Comparison of ENCODE assay signal across 14 cellular contexts in genomic region chr7:23713285-23714235, GRCh38. TPM values are rescaled to one million over a fixed set of nuclear protein-coding genes. Genes with fewer than 3 reads are reported as not detected.
DNase-seq lines count a peak whose midpoint lies in the region; ATAC-seq, FAIRE-seq and TF ChIP-seq lines count a peak whose summit lies in the region.
"Had no signal": no experiment of that assay in that cellular context is flagged by ENCODE, and none has a peak within 500 bp of the region (broad histone marks: within the 10 kb centered on the region; RNA-seq: fewer than 3 reads in every experiment).

No MANE protein-coding gene starts in this region.

- POLR2A ChIA-PET in A673 (lab: Charles Lee; ENCODE audit: low non-redundant PET), result no interaction called here

- no peak for TF ChIP-seq CTCF in A673 (conservative IDR thresholded peaks at IDR 0.05; ENCODE audit: low read depth, low read length)
- TF ChIP-seq CTCF in HFFc6 (IDR thresholded peaks at IDR 0.05), result no peak
- no peak for TF ChIP-seq CTCF in ascending aorta (IDR thresholded peaks at IDR 0.05)

- CTCF ChIA-PET in A673 (lab: Charles Lee), result interaction anchor here (1.7 kb wide), 1 partner anchor 167 kb away, joined by 6 read pairs; no protein-coding TSS in a partner anchor

- no peak overlapping the region for H3K27ac ChIP-seq in A673 (ENCODE audit: low read depth, low read length, poor library complexity, severe bottlenecking)
- no peak overlapping the region for H3K27ac ChIP-seq in ascending aorta

- no peak overlapping the region for H3K27ac Mint-ChIP-seq in HFFc6
- H3K27ac Mint-ChIP-seq: activated CD4-positive, alpha-beta T cell treated with anti-CD3 and anti-CD28 coated beads for 36 hours; activated naive CD4-positive, alpha-beta T cell treated with anti-CD3 and anti-CD28 coated beads, Interleukin-2, amount 10 ng/mL, durations not matched to agents 7 days and 5 days; IgD-negative memory B cell had no signal

- no peaks in the 10 kb centered on the region for H3K36me3 Mint-ChIP-seq in HFFc6 (ENCODE audit: low read depth)
- H3K36me3 Mint-ChIP-seq: activated naive CD4-positive, alpha-beta T cell treated with anti-CD3 and anti-CD28 coated beads, Interleukin-2, amount 10 ng/mL, durations not matched to agents 7 days and 5 days; IgD-negative memory B cell had no signal

- peak; percentile 33 for FAIRE-seq in TTC549 (lab: Jason Lieb, UNC)
- FAIRE-seq: kidney had no signal

- H3K9me3 ChIP-seq in A673 (ENCODE audit: low read depth, low read length, poor library complexity, severe bottlenecking) (no peaks in the 10 kb centered on the region), ascending aorta (no peaks in the 10 kb centered on the region)

- no peaks in the 10 kb centered on the region for H3K9me3 Mint-ChIP-seq in HFFc6
- H3K9me3 Mint-ChIP-seq: activated naive CD4-positive, alpha-beta T cell treated with anti-CD3 and anti-CD28 coated beads, Interleukin-2, amount 10 ng/mL, durations not matched to agents 7 days and 5 days; IgD-negative memory B cell had no signal

- no TSS peak for BruUV-seq in A673 (replicated peaks; lab: Mats Ljungman, UMichigan)

- peak overlapping the region; percentile 25; the same call in 1 of the 2 replicates for H3K4me3 Mint-ChIP-seq in HFFc6
- H3K4me3 Mint-ChIP-seq: activated CD4-positive, alpha-beta T cell treated with anti-CD3 and anti-CD28 coated beads for 36 hours; activated naive CD4-positive, alpha-beta T cell treated with anti-CD3 and anti-CD28 coated beads, Interleukin-2, amount 10 ng/mL, durations not matched to agents 7 days and 5 days; IgD-negative memory B cell had no signal

- H3K4me1 Mint-ChIP-seq in HFFc6 (ENCODE audit: low read depth), result peaks cover 30% of the 10 kb centered on the region
- H3K4me1 Mint-ChIP-seq: activated CD4-positive, alpha-beta T cell treated with anti-CD3 and anti-CD28 coated beads for 36 hours; activated naive CD4-positive, alpha-beta T cell treated with anti-CD3 and anti-CD28 coated beads, Interleukin-2, amount 10 ng/mL, durations not matched to agents 7 days and 5 days; IgD-negative memory B cell had no signal

- intact Hi-C loops in A673 (cut with micrococcal nuclease; ENCODE audit: unreplicated experiment), result loop anchor here (5.0 kb wide), 1 partner anchor 441 kb away; no protein-coding TSS in a partner anchor
- intact Hi-C loops in ascending aorta (cut with DNase I), result loop anchor here (2.0 kb wide), 1 partner anchor 167 kb away; no protein-coding TSS in a partner anchor

- H3K27me3 ChIP-seq in A673 (replicated peaks; ENCODE audit: insufficient read depth, low read depth, low read length, poor library complexity), result no peaks in the 10 kb centered on the region
- H3K27me3 ChIP-seq in ascending aorta, result no peaks in the 10 kb centered on the region

- H3K36me3 ChIP-seq in A673 (ENCODE audit: insufficient read depth, low read length, poor library complexity, severe bottlenecking), result no peaks in the 10 kb centered on the region
- H3K36me3 ChIP-seq in ascending aorta, result no peaks in the 10 kb centered on the region

- H3K4me1 ChIP-seq in A673 (ENCODE audit: insufficient read depth, low read length, poor library complexity, severe bottlenecking) (no peaks in the 10 kb centered on the region), ascending aorta (no peaks in the 10 kb centered on the region)

- ATAC-seq in GM18861 (IDR thresholded peaks at IDR 0.05; ENCODE audit: unreplicated experiment) (no peak), HG03378 (IDR thresholded peaks at IDR 0.05; ENCODE audit: unreplicated experiment) (no peak)
- ATAC-seq: activated CD4-positive, alpha-beta T cell treated with anti-CD3 and anti-CD28 coated beads for 36 hours had no signal

- DNase-seq in A673 (ENCODE audit: low spot score) (peak; percentile 6), HFFc6 (peak; percentile 86), foreskin melanocyte (peak; percentile 14), ascending aorta (ENCODE audit: low spot score in 2 of 2) (no peak), activated gamma-delta T cell (lab: John Stamatoyannopoulos, UW) (no peak)
- DNase-seq: activated CD4-positive, alpha-beta T cell treated with anti-CD3 and anti-CD28 coated beads for 36 hours; activated naive CD4-positive, alpha-beta T cell treated with anti-CD3 and anti-CD28 coated beads, Interleukin-2, amount 10 ng/mL, durations not matched to agents 7 days and 5 days; effector CD8-positive, alpha-beta T cell; kidney; Right ventricle myocardium superior had no signal

- H3K27me3 Mint-ChIP-seq in HFFc6 (ENCODE audit: insufficient read depth), result peaks cover 3% of the 10 kb centered on the region
- H3K27me3 Mint-ChIP-seq: activated CD4-positive, alpha-beta T cell treated with anti-CD3 and anti-CD28 coated beads for 36 hours; IgD-negative memory B cell had no signal

- H3K4me3 ChIP-seq in A673 (ENCODE audit: low read depth, low read length, poor library complexity, severe bottlenecking), result no peak overlapping the region
- no peak overlapping the region for H3K4me3 ChIP-seq in ascending aorta

RNA-seq across cellular contexts. Expression of gene STK31, which starts 3.5 kb away (rescaled TPM):
- total RNA-seq in A673 (2021) (0.34 and 0.39 TPM in 2 replicates), ascending aorta (1.6 TPM)
- not detected for total RNA-seq in HFFc6 (2021; fragmentation: NEBNext Ultra II Directional; extraction: Animal tissue kit (Norgen Biotek cat#: 25700))
- total RNA-seq: Right ventricle myocardium superior had no signal

RNA-seq across cellular contexts. Expression of gene FAM221A, which starts 33.6 kb away (rescaled TPM):
- total RNA-seq in A673 (2021) (8.2 and 12.0 TPM in 2 replicates), ascending aorta (10.1 TPM)
- under 1 TPM in 2 of 6 experiments, not detected in 4; 0.09 to 0.14 TPM for total RNA-seq in HFFc6 (2021; fragmentation: NEBNext Ultra II Directional; extraction: Animal tissue kit (Norgen Biotek cat#: 25700))

Comparison
In these comparisons a context has a peak if more than half of its experiments do, and no peak if none do; other contexts are left out.
1. DNase-seq: peak in A673 (single experiment), HFFc6 (single experiment) and foreskin melanocyte (single experiment); none in ascending aorta (0 of 2) and activated gamma-delta T cell (single experiment).